In genomic region chr9:109968702-109969450, GRCh38 we compare ENCODE assay signal across 8 cellular contexts.
DNase-seq lines count a peak whose midpoint lies in the region; ATAC-seq and TF ChIP-seq lines count a peak whose summit lies in the region.

No MANE protein-coding gene starts in this region.

- peak; percentile 56 for DNase-seq in activated CD4-positive, alpha-beta T cell treated with anti-CD3 and anti-CD28 coated beads, Interleukin-2, amount 10 ng/mL, durations not matched to agents 24 days and 14 days
- no peak for DNase-seq in activated CD4-positive, alpha-beta T cell treated with anti-CD3 and anti-CD28 coated beads for 4 hours
- DNase-seq in RWPE1 (ENCODE audit: low spot score) (peak; percentile 27), foreskin keratinocyte (peak in 1 of 2 donors; percentile 18), Calu3 (no peak), NCI-H774 (lab: John Stamatoyannopoulos, UW) (no peak)
- no peak for DNase-seq in activated CD8-positive, alpha-beta memory T cell treated with anti-CD3 and anti-CD28 coated beads, Interleukin-2, amount 10 ng/mL, durations not matched to agents 7 days and 5 days

- peaks cover 5% of the 10 kb centered on the region for H3K27me3 Mint-ChIP-seq in activated CD4-positive, alpha-beta T cell treated with anti-CD3 and anti-CD28 coated beads, Interleukin-2, amount 10 ng/mL, durations not matched to agents 24 days and 14 days
- H3K27me3 Mint-ChIP-seq in activated CD8-positive, alpha-beta memory T cell treated with anti-CD3 and anti-CD28 coated beads, Interleukin-2, amount 10 ng/mL, durations not matched to agents 7 days and 5 days = peaks cover 16% of the 10 kb centered on the region
- H3K27me3 Mint-ChIP-seq in Calu3 (ENCODE audit: unreplicated experiment) = peaks cover 17% of the 10 kb centered on the region

- CTCF ChIA-PET in RWPE1 (lab: Yijun Ruan, JAX) = interaction anchor here (0.7 to 1.0 kb wide), 2 partner anchors 8 to 22 kb away, joined by 3 read pairs; no protein-coding TSS in a partner anchor
- CTCF ChIA-PET in activated CD8-positive, alpha-beta memory T cell treated with anti-CD3 and anti-CD28 coated beads, Interleukin-2, amount 10 ng/mL, durations not matched to agents 7 days and 5 days (lab: Charles Lee) = interaction anchor here (0.7 to 1.1 kb wide), 2 partner anchors 8 to 17 kb away, joined by 3 to 4 read pairs; no protein-coding TSS in a partner anchor
- CTCF ChIA-PET in Calu3 (lab: Charles Lee) = interaction anchor here (0.6 to 0.7 kb wide), 2 partner anchors 8 to 770 kb away, joined by 3 read pairs; no protein-coding TSS in a partner anchor

- H3K27ac ChIP-seq in RWPE1 (no peak overlapping the region), foreskin keratinocyte (no peak overlapping the region), skin epidermis (peak overlapping the region in 14 of 21 experiments; percentile 0 to 87 (median 49))

- H3K9me3 Mint-ChIP-seq in activated CD4-positive, alpha-beta T cell treated with anti-CD3 and anti-CD28 coated beads, Interleukin-2, amount 10 ng/mL, durations not matched to agents 24 days and 14 days = peaks cover 4% of the 10 kb centered on the region
- no peaks in the 10 kb centered on the region for H3K9me3 Mint-ChIP-seq in activated CD8-positive, alpha-beta memory T cell treated with anti-CD3 and anti-CD28 coated beads, Interleukin-2, amount 10 ng/mL, durations not matched to agents 7 days and 5 days (ENCODE audit: low read depth)
- H3K9me3 Mint-ChIP-seq in Calu3 (ENCODE audit: low read depth, unreplicated experiment) = no peaks in the 10 kb centered on the region

- POLR2A ChIA-PET in RWPE1 (lab: Yijun Ruan, JAX; ENCODE audit: low non-redundant PET) = no interaction called here

- peaks cover 75% of the 10 kb centered on the region for H3K4me1 Mint-ChIP-seq in activated CD4-positive, alpha-beta T cell treated with anti-CD3 and anti-CD28 coated beads, Interleukin-2, amount 10 ng/mL, durations not matched to agents 24 days and 14 days
- H3K4me1 Mint-ChIP-seq in activated CD8-positive, alpha-beta memory T cell treated with anti-CD3 and anti-CD28 coated beads, Interleukin-2, amount 10 ng/mL, durations not matched to agents 7 days and 5 days = peaks cover 42% of the 10 kb centered on the region
- no peaks in the 10 kb centered on the region for H3K4me1 Mint-ChIP-seq in Calu3 (ENCODE audit: low read depth, unreplicated experiment)

- ATAC-seq in foreskin keratinocyte = peak; percentile 35
- no peak for ATAC-seq in activated CD8-positive, alpha-beta memory T cell treated with anti-CD3 and anti-CD28 coated beads, Interleukin-2, amount 10 ng/mL, durations not matched to agents 7 days and 5 days

- H3K4me3 ChIP-seq in skin epidermis = no peak overlapping the region

- peaks cover 5% of the 10 kb centered on the region for H3K36me3 Mint-ChIP-seq in activated CD4-positive, alpha-beta T cell treated with anti-CD3 and anti-CD28 coated beads, Interleukin-2, amount 10 ng/mL, durations not matched to agents 24 days and 14 days (ENCODE audit: low read depth)
- H3K36me3 Mint-ChIP-seq in activated CD8-positive, alpha-beta memory T cell treated with anti-CD3 and anti-CD28 coated beads, Interleukin-2, amount 10 ng/mL, durations not matched to agents 7 days and 5 days = no peaks in the 10 kb centered on the region
- H3K36me3 Mint-ChIP-seq in Calu3 (ENCODE audit: insufficient read depth, unreplicated experiment) = no peaks in the 10 kb centered on the region

- no TSS peak for BruUV-seq in Calu3 (replicated peaks; lab: Mats Ljungman, UMichigan)

- peak overlapping the region; percentile 52 for H3K4me3 Mint-ChIP-seq in activated CD4-positive, alpha-beta T cell treated with anti-CD3 and anti-CD28 coated beads, Interleukin-2, amount 10 ng/mL, durations not matched to agents 24 days and 14 days
- no peak overlapping the region for H3K4me3 Mint-ChIP-seq in activated CD8-positive, alpha-beta memory T cell treated with anti-CD3 and anti-CD28 coated beads, Interleukin-2, amount 10 ng/mL, durations not matched to agents 7 days and 5 days
- H3K4me3 Mint-ChIP-seq in Calu3 (ENCODE audit: low read depth, unreplicated experiment) = no peak overlapping the region

- H3K4me1 ChIP-seq in foreskin keratinocyte = no peaks in the 10 kb centered on the region

- no peak for TF ChIP-seq CTCF in RWPE1 (conservative IDR thresholded peaks at IDR 0.05; ENCODE audit: low read depth)
- peak; percentile 39 for TF ChIP-seq CTCF in foreskin keratinocyte (conservative IDR thresholded peaks at IDR 0.05)
- TF ChIP-seq CTCF in Calu3 (IDR thresholded peaks at IDR 0.05; ENCODE audit: unreplicated experiment) = no peak

- peak overlapping the region; percentile 91 for H3K27ac Mint-ChIP-seq in activated CD4-positive, alpha-beta T cell treated with anti-CD3 and anti-CD28 coated beads, Interleukin-2, amount 10 ng/mL, durations not matched to agents 24 days and 14 days
- no peak overlapping the region for H3K27ac Mint-ChIP-seq in activated CD8-positive, alpha-beta memory T cell treated with anti-CD3 and anti-CD28 coated beads, Interleukin-2, amount 10 ng/mL, durations not matched to agents 7 days and 5 days
- no peak overlapping the region for H3K27ac Mint-ChIP-seq in Calu3 (ENCODE audit: unreplicated experiment)

- H3K27me3 ChIP-seq in foreskin keratinocyte = no peaks in the 10 kb centered on the region

- intact Hi-C loops in activated CD4-positive, alpha-beta T cell treated with anti-CD3 and anti-CD28 coated beads, Interleukin-2, amount 10 ng/mL, durations not matched to agents 24 days and 14 days (cut with micrococcal nuclease) = loop anchor here (1.0 kb wide), 2 partner anchors 51 to 179 kb away; no protein-coding TSS in a partner anchor
- intact Hi-C loops in Calu3 (cut with micrococcal nuclease; ENCODE audit: unreplicated experiment) = no loop called here

Comparison
In these comparisons a context has a peak if more than half of its experiments do, and no peak if none do; other contexts are left out.
1. DNase-seq: peak in activated CD4-positive, alpha-beta T cell treated with anti-CD3 and anti-CD28 coated beads, Interleukin-2, amount 10 ng/mL, durations not matched to agents 24 days and 14 days (single experiment) and RWPE1 (single experiment); none in activated CD4-positive, alpha-beta T cell treated with anti-CD3 and anti-CD28 coated beads for 4 hours (0 of 2), activated CD8-positive, alpha-beta memory T cell treated with anti-CD3 and anti-CD28 coated beads, Interleukin-2, amount 10 ng/mL, durations not matched to agents 7 days and 5 days (single experiment), Calu3 (single experiment) and NCI-H774 (single experiment).
2. H3K27ac ChIP-seq: peak in skin epidermis (14 of 21); none in RWPE1 (single experiment) and foreskin keratinocyte (single experiment).